In genomic region chr6:147508871-147509608, GRCh38 we compare ENCODE assay signal across 8 cellular contexts. TPM values are rescaled to one million over a fixed set of nuclear protein-coding genes. Genes with fewer than 3 reads are reported as not detected.
DNase-seq lines count a peak whose midpoint lies in the region; ATAC-seq and TF ChIP-seq lines count a peak whose summit lies in the region.

No MANE protein-coding gene starts in this region.

- no peaks in the 10 kb centered on the region for H3K36me3 ChIP-seq in A673 (ENCODE audit: insufficient read depth, low read length, poor library complexity, severe bottlenecking)
- no peaks in the 10 kb centered on the region for H3K36me3 ChIP-seq in SK-N-MC (ENCODE audit: insufficient read depth, low read length)
- no peaks in the 10 kb centered on the region for H3K36me3 ChIP-seq in parathyroid adenoma (ENCODE audit: control insufficient read depth, insufficient read depth, low read length)

- ATAC-seq in GM18868 (IDR thresholded peaks at IDR 0.05; ENCODE audit: unreplicated experiment) (peak; percentile 15), foreskin keratinocyte (peak; percentile 28), HG03439 (IDR thresholded peaks at IDR 0.05; ENCODE audit: unreplicated experiment) (no peak)

- DNase-seq in A673 (ENCODE audit: low spot score) (peak; percentile 33), SK-N-MC (ENCODE audit: low read depth, low spot score) (no peak), foreskin keratinocyte (no peak), NCI-H2081 (lab: John Stamatoyannopoulos, UW) (no peak), NCI-H1694 (lab: John Stamatoyannopoulos, UW) (no peak)

- H3K79me2 ChIP-seq in parathyroid adenoma = no peaks in the 10 kb centered on the region

- H3K27me3 ChIP-seq in A673 (replicated peaks; ENCODE audit: insufficient read depth, low read depth, low read length, poor library complexity) (peaks cover 12% of the 10 kb centered on the region), foreskin keratinocyte (peaks cover 4% of the 10 kb centered on the region), parathyroid adenoma (ENCODE audit: control insufficient read depth, insufficient read depth, low read length) (no peaks in the 10 kb centered on the region)

- CTCF ChIA-PET in A673 (lab: Charles Lee) = no interaction called here

- H2AFZ ChIP-seq in parathyroid adenoma = peak overlapping the region; percentile 81

- no peak for TF ChIP-seq CTCF in A673 (conservative IDR thresholded peaks at IDR 0.05; ENCODE audit: low read depth, low read length)
- TF ChIP-seq CTCF in foreskin keratinocyte (conservative IDR thresholded peaks at IDR 0.05) = no peak
- TF ChIP-seq CTCF in parathyroid adenoma (IDR thresholded peaks at IDR 0.05) = no peak

- BruUV-seq in A673 (replicated peaks; lab: Mats Ljungman, UMichigan) = no TSS peak

- H3K27ac ChIP-seq in A673 (ENCODE audit: low read depth, low read length, poor library complexity, severe bottlenecking) (no peak overlapping the region), SK-N-MC (no peak overlapping the region), foreskin keratinocyte (no peak overlapping the region), parathyroid adenoma (no peak overlapping the region)

- POLR2A ChIA-PET in A673 (lab: Charles Lee; ENCODE audit: low non-redundant PET) = no interaction called here

- H3K4me1 ChIP-seq in A673 (ENCODE audit: insufficient read depth, low read length, poor library complexity, severe bottlenecking) (peaks cover 4% of the 10 kb centered on the region), foreskin keratinocyte (peaks cover 12% of the 10 kb centered on the region), parathyroid adenoma (no peaks in the 10 kb centered on the region)

- H3K4me3 ChIP-seq in A673 (ENCODE audit: low read depth, low read length, poor library complexity, severe bottlenecking) (peak overlapping the region; percentile 78), SK-N-MC (peak overlapping the region; percentile 98), parathyroid adenoma (ENCODE audit: low read depth, low read length) (peak overlapping the region; percentile 48)

- H3K9me3 ChIP-seq in A673 (ENCODE audit: low read depth, low read length, poor library complexity, severe bottlenecking) (no peaks in the 10 kb centered on the region), SK-N-MC (ENCODE audit: low read depth, low read length) (no peaks in the 10 kb centered on the region), parathyroid adenoma (ENCODE audit: control insufficient read depth, low read length) (no peaks in the 10 kb centered on the region)

- peak overlapping the region; percentile 68 for H3K4me2 ChIP-seq in parathyroid adenoma (ENCODE audit: low read length)

- intact Hi-C loops in A673 (cut with micrococcal nuclease; ENCODE audit: unreplicated experiment) = loop anchor here (5.0 to 10.0 kb wide), 5 partner anchors 168 to 953 kb away; no protein-coding TSS in a partner anchor

- H3K9ac ChIP-seq in SK-N-MC (ENCODE audit: insufficient read length) (peak overlapping the region; percentile 52), parathyroid adenoma (no peak overlapping the region)

RNA-seq across cellular contexts. Expression of gene SAMD5, which starts 0.6 kb away (rescaled TPM):
- total RNA-seq in A673 (2021) = 4.3 and 6.1 TPM in 2 replicates
- total RNA-seq in foreskin keratinocyte = 1.4 and 2.6 TPM in 2 replicates
- 0.46 and 0.76 TPM in 2 replicates for polyA plus RNA-seq in foreskin keratinocyte

Comparison
In these comparisons a context has a peak if more than half of its experiments do, and no peak if none do; other contexts are left out.
1. H3K4me3 ChIP-seq: peak in every context shown above with its lines; median percentile 98 in SK-N-MC; 78 in A673; 48 in parathyroid adenoma.